In the genomic region with DNA sequence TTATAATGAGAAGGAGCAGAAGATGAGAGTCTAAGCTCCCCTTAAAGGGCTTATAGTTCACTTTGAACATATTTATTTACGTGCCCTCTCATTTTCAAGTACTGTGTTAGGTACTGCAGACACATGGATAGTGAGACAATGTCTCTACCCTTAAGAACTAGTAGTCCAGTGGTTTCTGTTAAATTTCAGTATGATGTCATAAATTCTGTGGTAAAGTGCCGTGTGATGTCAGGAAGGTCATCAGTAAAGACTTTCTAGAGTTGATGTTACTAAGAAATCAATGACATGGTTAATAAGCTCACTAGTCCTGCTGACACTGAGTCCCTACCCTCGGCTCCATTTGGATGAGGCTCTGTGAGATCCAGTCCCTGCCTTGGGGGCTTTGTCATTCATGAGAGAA, we compare ENCODE assay signal across 28 cellular contexts.
A peak's percentile ranks its signal among the peaks of the same experiment; 100 is the strongest.
DNase-seq lines count a peak whose midpoint lies in the region; ATAC-seq, FAIRE-seq and TF ChIP-seq lines count a peak whose summit lies in the region.
"Had no signal": no experiment of that assay in that cellular context is flagged by ENCODE, and none has a peak within 500 bp of the region (broad histone marks: within the 10 kb centered on the region; RNA-seq: fewer than 3 reads in every experiment).

No MANE protein-coding gene starts in this region.

- no peak overlapping the region for H3K4me3 Mint-ChIP-seq in stimulated activated naive CD8-positive, alpha-beta T cell treated with anti-CD3 and anti-CD28 coated beads, Interleukin-15, Interleukin-2, amounts not matched to agents 100 ng/mL and 50 ng/mL, for 24 hours
- H3K4me3 Mint-ChIP-seq in stimulated activated naive CD8-positive, alpha-beta T cell treated with anti-CD3 and anti-CD28 coated beads, Interleukin-15, amount 100 ng/mL, for 72 hours: no peak overlapping the region
- H3K4me3 Mint-ChIP-seq in naive B cell (peak overlapping the region in 3 of 8 donors; percentile 2 to 10 (median 9)), T-helper 17 cell (no peak overlapping the region)
- H3K4me3 Mint-ChIP-seq: CD4-positive, alpha-beta T cell; T-cell had no signal

- peak overlapping the region; percentile 0 for H3K27ac Mint-ChIP-seq in stimulated activated naive CD8-positive, alpha-beta T cell treated with anti-CD3 and anti-CD28 coated beads, Interleukin-15, Interleukin-2, amounts not matched to agents 100 ng/mL and 50 ng/mL, for 24 hours
- H3K27ac Mint-ChIP-seq in stimulated activated naive CD8-positive, alpha-beta T cell treated with anti-CD3 and anti-CD28 coated beads, Interleukin-15, amount 100 ng/mL, for 72 hours: no peak overlapping the region
- H3K27ac Mint-ChIP-seq in naive B cell: peak overlapping the region in 4 of 6 donors; percentile 26 to 73 (median 54)
- no peak overlapping the region for H3K27ac Mint-ChIP-seq in T-helper 17 cell
- H3K27ac Mint-ChIP-seq: CD4-positive, alpha-beta T cell; T-cell had no signal

- H3K9me3 ChIP-seq in BE2C: no peaks in the 10 kb centered on the region
- H3K9me3 ChIP-seq in T-helper 17 cell (ENCODE audit: control insufficient read depth, low read length, poor library complexity, severe bottlenecking): no peaks in the 10 kb centered on the region
- H3K9me3 ChIP-seq: SJSA1 had no signal

- H3K27me3 Mint-ChIP-seq in stimulated activated naive CD8-positive, alpha-beta T cell treated with anti-CD3 and anti-CD28 coated beads, Interleukin-15, Interleukin-2, amounts not matched to agents 100 ng/mL and 50 ng/mL, for 24 hours: no peaks in the 10 kb centered on the region
- H3K27me3 Mint-ChIP-seq in stimulated activated naive CD8-positive, alpha-beta T cell treated with anti-CD3 and anti-CD28 coated beads, Interleukin-15, amount 100 ng/mL, for 72 hours: no peaks in the 10 kb centered on the region
- H3K27me3 Mint-ChIP-seq in naive B cell: no peaks in the 10 kb centered on the region
- H3K27me3 Mint-ChIP-seq in T-helper 17 cell: no peaks in the 10 kb centered on the region
- H3K27me3 Mint-ChIP-seq: CD4-positive, alpha-beta T cell; T-cell had no signal

- no peaks in the 10 kb centered on the region for H3K36me3 ChIP-seq in BE2C
- H3K36me3 ChIP-seq: SJSA1 had no signal

- H3K4me1 ChIP-seq in BE2C: no peaks in the 10 kb centered on the region

- no peak for ATAC-seq in stimulated activated naive CD8-positive, alpha-beta T cell treated with anti-CD3 and anti-CD28 coated beads, Interleukin-15, amount 100 ng/mL, for 72 hours
- ATAC-seq in naive B cell (ENCODE audit: low read depth in 2 of 2): no peak
- ATAC-seq in T-helper 17 cell: no peak
- ATAC-seq: T-cell had no signal

- peak; percentile 76 for FAIRE-seq in urothelium cell line (lab: Jason Lieb, UNC)
- FAIRE-seq: H54 had no signal

- H3K27me3 ChIP-seq in BE2C: no peaks in the 10 kb centered on the region
- H3K27me3 ChIP-seq: BLaER1 treated with 17β-estradiol and CSF1 and Interleukin-3, amounts not matched to agents 10 nM and 100 nM; SJSA1 had no signal

- H3K4me1 Mint-ChIP-seq in stimulated activated naive CD8-positive, alpha-beta T cell treated with anti-CD3 and anti-CD28 coated beads, Interleukin-15, Interleukin-2, amounts not matched to agents 100 ng/mL and 50 ng/mL, for 24 hours (ENCODE audit: low read depth): peaks cover 30% of the 10 kb centered on the region
- peaks cover 36% of the 10 kb centered on the region for H3K4me1 Mint-ChIP-seq in stimulated activated naive CD8-positive, alpha-beta T cell treated with anti-CD3 and anti-CD28 coated beads, Interleukin-15, amount 100 ng/mL, for 72 hours
- H3K4me1 Mint-ChIP-seq in naive B cell (peaks cover 64 to 87% (median 76%) of the 10 kb centered on the region in 3 donors), T-helper 17 cell (peaks cover 25% of the 10 kb centered on the region)

- peaks cover 4% of the 10 kb centered on the region for H3K9me3 Mint-ChIP-seq in stimulated activated naive CD8-positive, alpha-beta T cell treated with anti-CD3 and anti-CD28 coated beads, Interleukin-15, Interleukin-2, amounts not matched to agents 100 ng/mL and 50 ng/mL, for 24 hours
- H3K9me3 Mint-ChIP-seq in stimulated activated naive CD8-positive, alpha-beta T cell treated with anti-CD3 and anti-CD28 coated beads, Interleukin-15, amount 100 ng/mL, for 72 hours: no peaks in the 10 kb centered on the region
- peaks cover 0 to 2% (median 0%) of the 10 kb centered on the region in 7 donors for H3K9me3 Mint-ChIP-seq in naive B cell
- H3K9me3 Mint-ChIP-seq: CD4-positive, alpha-beta T cell had no signal

- DNase-seq in stimulated activated naive CD8-positive, alpha-beta T cell treated with anti-CD3 and anti-CD28 coated beads, Interleukin-15, amount 100 ng/mL, for 72 hours: no peak
- DNase-seq in GM20000 (ENCODE audit: low spot score) (peak; percentile 30), naive B cell (no peak), urothelium cell line (ENCODE audit: low spot score) (no peak), BE2C (no peak), NCI-H2107 treated with DMSO at 0.1 percent for 48 hours (lab: John Stamatoyannopoulos, UW; ENCODE audit: unreplicated experiment) (no peak), T-helper 17 cell (no peak)
- DNase-seq: 8988T; CD4-positive, alpha-beta T cell; COR-L47; DMS53; KBM-7; MV-4-11; NCI-H1105; NCI-H1436 treated with DMSO at 0.1 percent for 48 hours; NCI-H1930; NCI-H2107; NCI-H446; NCI-H524 treated with DMSO at 0.1 percent for 48 hours; NCI-H774; NK-92 treated with Interleukin-12 subunit alpha and Interleukin-12 subunit beta, amount 100 ng/mL, for 24 hours; Right ventricle myocardium superior; RPMI8226; T-cell had no signal

- H3K4me3 ChIP-seq in BE2C (ENCODE audit: low read depth, low read length): no peak overlapping the region
- H3K4me3 ChIP-seq: BLaER1 treated with 17β-estradiol and CSF1 and Interleukin-3, amounts not matched to agents 10 nM and 100 nM; SJSA1 had no signal

- peaks cover 9% of the 10 kb centered on the region for H3K36me3 Mint-ChIP-seq in stimulated activated naive CD8-positive, alpha-beta T cell treated with anti-CD3 and anti-CD28 coated beads, Interleukin-15, Interleukin-2, amounts not matched to agents 100 ng/mL and 50 ng/mL, for 24 hours (ENCODE audit: low read depth)
- H3K36me3 Mint-ChIP-seq in naive B cell: peaks cover 5 to 14% of the 10 kb centered on the region in 2 donors
- H3K36me3 Mint-ChIP-seq in T-helper 17 cell (ENCODE audit: low read depth): no peaks in the 10 kb centered on the region

- TF ChIP-seq CTCF in GM20000 (IDR thresholded peaks at IDR 0.05; ENCODE audit: extremely low read depth, missing control alignments) (no peak), BE2C (IDR thresholded peaks at IDR 0.05; ENCODE audit: low read depth, low read length) (no peak)

Comparison
In these comparisons a context has a peak if more than half of its experiments do, and no peak if none do; other contexts are left out.
1. H3K27ac Mint-ChIP-seq: peak in stimulated activated naive CD8-positive, alpha-beta T cell treated with anti-CD3 and anti-CD28 coated beads, Interleukin-15, Interleukin-2, amounts not matched to agents 100 ng/mL and 50 ng/mL, for 24 hours (single experiment) and naive B cell (4 of 6); none in stimulated activated naive CD8-positive, alpha-beta T cell treated with anti-CD3 and anti-CD28 coated beads, Interleukin-15, amount 100 ng/mL, for 72 hours (0 of 2) and T-helper 17 cell (single experiment).